ENCODE assay signal across 28 cellular contexts in genomic region chr7:11810043-11810625, GRCh38. TPM values are rescaled to one million over a fixed set of nuclear protein-coding genes. Genes with fewer than 3 reads are reported as not detected.
"Had no signal": no experiment of that assay in that cellular context is flagged by ENCODE, and none has a peak within 500 bp of the region (broad histone marks: within the 10 kb centered on the region; RNA-seq: fewer than 3 reads in every experiment).

No MANE protein-coding gene starts in this region.

- H3K79me2 ChIP-seq: parathyroid adenoma had no signal

- H3K27me3 ChIP-seq: colonic mucosa, esophagus squamous epithelium, heart right ventricle, right atrium auricular region, stomach, thyroid gland, vagina had no signal

- H3K9ac ChIP-seq: parathyroid adenoma had no signal

- H3K27ac Mint-ChIP-seq: dendritic cell treated with granulocyte-macrophage colony-stimulating factor and Interleukin-4, amounts not matched to agents 40 ng/mL and 50 ng/mL, for 4 days; natural killer cell treated with Interleukin-12 subunit alpha and Interleukin-12 subunit beta and Interleukin-15 and Interleukin-18, amount 100 ng/mL, for 72 hours; progenitor cell of endocrine pancreas had no signal

- H3K36me3 ChIP-seq: colonic mucosa, esophagus squamous epithelium, heart right ventricle, lower lobe of right lung, right atrium auricular region, stomach, thyroid gland, vagina had no signal

- H3K9me3 Mint-ChIP-seq: dendritic cell treated with granulocyte-macrophage colony-stimulating factor and Interleukin-4, amounts not matched to agents 40 ng/mL and 50 ng/mL, for 4 days; neural crest cell had no signal

- H3K4me1 ChIP-seq: colonic mucosa, esophagus squamous epithelium, heart right ventricle, lower lobe of right lung, parathyroid adenoma, right atrium auricular region, stomach, thyroid gland, vagina had no signal

- H3K27ac ChIP-seq: colonic mucosa, esophagus squamous epithelium, heart right ventricle, lower lobe of right lung, parathyroid adenoma, right atrium auricular region, stomach, thyroid gland, vagina had no signal

- H3K4me1 Mint-ChIP-seq: neural crest cell had no signal

- H3K4me3 ChIP-seq: colonic mucosa, esophagus squamous epithelium, heart right ventricle, lower lobe of right lung, right atrium auricular region, smooth muscle cell, stomach, thyroid gland, vagina had no signal

- H3K27me3 Mint-ChIP-seq: dendritic cell treated with granulocyte-macrophage colony-stimulating factor and Interleukin-4, amounts not matched to agents 40 ng/mL and 50 ng/mL, for 4 days; natural killer cell treated with Interleukin-12 subunit alpha and Interleukin-12 subunit beta and Interleukin-15 and Interleukin-18, amount 100 ng/mL, for 72 hours; progenitor cell of endocrine pancreas had no signal

- H2AFZ ChIP-seq: parathyroid adenoma had no signal

- H3K9me3 ChIP-seq: colonic mucosa, esophagus squamous epithelium, heart right ventricle, lower lobe of right lung, right atrium auricular region, stomach, thyroid gland, vagina had no signal

- DNase-seq: colonic mucosa; effector memory CD4-positive, alpha-beta T cell; erythroblast; esophagus squamous epithelium; foreskin melanocyte; glutamatergic neuron; heart right ventricle; hippocampal formation; left ventricle myocardium superior; lower lobe of right lung; stimulated activated CD4-positive, alpha-beta T cell treated with anti-CD3 and anti-CD28 coated beads, Interleukin-12 subunit alpha, Interleukin-12 subunit beta, amount 100 ng/mL, for 4 hours; stimulated activated CD4-positive, alpha-beta T cell treated with anti-CD3 and anti-CD28 coated beads, Interleukin-1b, Interleukin-23, amount 100 ng/mL, for 48 hours; stimulated activated CD4-positive, alpha-beta T cell treated with anti-CD3 and anti-CD28 coated beads, Interleukin-4, amount 100 ng/mL, for 1 hour; stimulated activated CD8-positive, alpha-beta memory T cell treated with anti-CD3 and anti-CD28 coated beads, Interleukin-4, amount 100 ng/mL, for 48 hours; stimulated activated naive CD4-positive, alpha-beta T cell treated with Interleukin-2 at 50 U/mL for 16 hours; stomach; thyroid gland had no signal

- H3K36me3 Mint-ChIP-seq: natural killer cell treated with Interleukin-12 subunit alpha and Interleukin-12 subunit beta and Interleukin-15 and Interleukin-18, amount 100 ng/mL, for 72 hours had no signal

- FAIRE-seq: endometrium, keratinocyte had no signal

- H3K4me2 ChIP-seq: smooth muscle cell had no signal

- ATAC-seq: heart right ventricle; left ventricle myocardium superior; lower lobe of right lung; natural killer cell treated with Interleukin-12 subunit alpha and Interleukin-12 subunit beta and Interleukin-15 and Interleukin-18, amount 100 ng/mL, for 72 hours; sciatic nerve had no signal

- H3K4me3 Mint-ChIP-seq: dendritic cell treated with granulocyte-macrophage colony-stimulating factor and Interleukin-4, amounts not matched to agents 40 ng/mL and 50 ng/mL, for 4 days; natural killer cell treated with Interleukin-12 subunit alpha and Interleukin-12 subunit beta and Interleukin-15 and Interleukin-18, amount 100 ng/mL, for 72 hours; neural crest cell had no signal

RNA-seq across cellular contexts. Expression of gene THSD7A, which starts 21.9 kb away (rescaled TPM):
- polyA plus RNA-seq: keratinocyte had no signal
